Comparison of ENCODE assay signal across 1 cellular context in genomic region chr9:113632776-113633590, GRCh38.
TF ChIP-seq lines count a peak whose summit lies in the region.

No MANE protein-coding gene starts in this region.

TF ChIP-seq in K562, 482 proteins besides CTCF, POLR2A, EP300 and RAD21 (continued from another document and continues in another):
- TF ChIP-seq, protein P1, sequence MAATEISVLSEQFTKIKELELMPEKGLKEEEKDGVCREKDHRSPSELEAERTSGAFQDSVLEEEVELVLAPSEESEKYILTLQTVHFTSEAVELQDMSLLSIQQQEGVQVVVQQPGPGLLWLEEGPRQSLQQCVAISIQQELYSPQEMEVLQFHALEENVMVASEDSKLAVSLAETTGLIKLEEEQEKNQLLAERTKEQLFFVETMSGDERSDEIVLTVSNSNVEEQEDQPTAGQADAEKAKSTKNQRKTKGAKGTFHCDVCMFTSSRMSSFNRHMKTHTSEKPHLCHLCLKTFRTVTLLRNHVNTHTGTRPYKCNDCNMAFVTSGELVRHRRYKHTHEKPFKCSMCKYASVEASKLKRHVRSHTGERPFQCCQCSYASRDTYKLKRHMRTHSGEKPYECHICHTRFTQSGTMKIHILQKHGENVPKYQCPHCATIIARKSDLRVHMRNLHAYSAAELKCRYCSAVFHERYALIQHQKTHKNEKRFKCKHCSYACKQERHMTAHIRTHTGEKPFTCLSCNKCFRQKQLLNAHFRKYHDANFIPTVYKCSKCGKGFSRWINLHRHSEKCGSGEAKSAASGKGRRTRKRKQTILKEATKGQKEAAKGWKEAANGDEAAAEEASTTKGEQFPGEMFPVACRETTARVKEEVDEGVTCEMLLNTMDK (IDR thresholded peaks at IDR 0.05; ENCODE audit: borderline replicate concordance, insufficient read depth, low read depth, low read length, poor library complexity, severe bottlenecking): no peak
- TF ChIP-seq MGA (IDR thresholded peaks at IDR 0.05): no peak
- TF ChIP-seq CEBPG (CRISPR knock-in tag; IDR thresholded peaks at IDR 0.05): no peak
- peak in 1 of 2 experiments; percentile 76; a peak in 2 of 4 replicates for TF ChIP-seq CEBPG (tag; conservative IDR thresholded peaks at IDR 0.05 in 1 of 2, IDR thresholded peaks at IDR 0.05 in 1 of 2)
- TF ChIP-seq FIP1L1 (IDR thresholded peaks at IDR 0.05; ENCODE audit: low read depth, low read length, poor library complexity, severe bottlenecking): no peak
- TF ChIP-seq HDAC2 (IDR thresholded peaks at IDR 0.05): no peak
- TF ChIP-seq ZFP36 (IDR thresholded peaks at IDR 0.05; ENCODE audit: low read depth, low read length, partially characterized antibody): no peak
- no peak for TF ChIP-seq MBD2 (IDR thresholded peaks at IDR 0.05; ENCODE audit: borderline replicate concordance, low read depth)
- TF ChIP-seq ZNF398 (CRISPR knock-in tag; IDR thresholded peaks at IDR 0.05): no peak
- no peak for TF ChIP-seq ZNF507 (tag; conservative IDR thresholded peaks at IDR 0.05)
- no peak for TF ChIP-seq HDAC1 (IDR thresholded peaks at IDR 0.05)
- TF ChIP-seq CLOCK (CRISPR knock-in tag; IDR thresholded peaks at IDR 0.05; ENCODE audit: borderline replicate concordance): no peak
- TF ChIP-seq FOXA3 (CRISPR knock-in tag; conservative IDR thresholded peaks at IDR 0.05 in 1 of 2, IDR thresholded peaks at IDR 0.05 in 1 of 2): no peak; a peak in 1 of 4 replicates
- no peak for TF ChIP-seq SMARCC2 (IDR thresholded peaks at IDR 0.05; ENCODE audit: low read depth)
- TF ChIP-seq U2AF2 (optimal IDR thresholded peaks at IDR 0.05; ENCODE audit: low read depth, low read length): no peak
- TF ChIP-seq MBD1 (CRISPR knock-in tag; IDR thresholded peaks at IDR 0.05): no peak
- no peak for TF ChIP-seq U2AF1 (optimal IDR thresholded peaks at IDR 0.05; ENCODE audit: low read depth, low read length)
- TF ChIP-seq, protein P2, sequence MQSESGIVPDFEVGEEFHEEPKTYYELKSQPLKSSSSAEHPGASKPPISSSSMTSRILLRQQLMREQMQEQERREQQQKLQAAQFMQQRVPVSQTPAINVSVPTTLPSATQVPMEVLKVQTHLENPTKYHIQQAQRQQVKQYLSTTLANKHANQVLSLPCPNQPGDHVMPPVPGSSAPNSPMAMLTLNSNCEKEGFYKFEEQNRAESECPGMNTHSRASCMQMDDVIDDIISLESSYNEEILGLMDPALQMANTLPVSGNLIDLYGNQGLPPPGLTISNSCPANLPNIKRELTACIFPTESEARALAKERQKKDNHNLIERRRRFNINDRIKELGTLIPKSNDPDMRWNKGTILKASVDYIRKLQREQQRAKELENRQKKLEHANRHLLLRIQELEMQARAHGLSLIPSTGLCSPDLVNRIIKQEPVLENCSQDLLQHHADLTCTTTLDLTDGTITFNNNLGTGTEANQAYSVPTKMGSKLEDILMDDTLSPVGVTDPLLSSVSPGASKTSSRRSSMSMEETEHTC (IDR thresholded peaks at IDR 0.05): no peak
- no peak for TF ChIP-seq ARHGAP35 (IDR thresholded peaks at IDR 0.05; ENCODE audit: partially characterized antibody)
- TF ChIP-seq, protein P3, sequence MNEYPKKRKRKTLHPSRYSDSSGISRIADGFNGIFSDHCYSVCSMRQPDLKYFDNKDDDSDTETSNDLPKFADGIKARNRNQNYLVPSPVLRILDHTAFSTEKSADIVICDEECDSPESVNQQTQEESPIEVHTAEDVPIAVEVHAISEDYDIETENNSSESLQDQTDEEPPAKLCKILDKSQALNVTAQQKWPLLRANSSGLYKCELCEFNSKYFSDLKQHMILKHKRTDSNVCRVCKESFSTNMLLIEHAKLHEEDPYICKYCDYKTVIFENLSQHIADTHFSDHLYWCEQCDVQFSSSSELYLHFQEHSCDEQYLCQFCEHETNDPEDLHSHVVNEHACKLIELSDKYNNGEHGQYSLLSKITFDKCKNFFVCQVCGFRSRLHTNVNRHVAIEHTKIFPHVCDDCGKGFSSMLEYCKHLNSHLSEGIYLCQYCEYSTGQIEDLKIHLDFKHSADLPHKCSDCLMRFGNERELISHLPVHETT (CRISPR knock-in tag; conservative IDR thresholded peaks at IDR 0.05 in 1 of 2, IDR thresholded peaks at IDR 0.05 in 1 of 2): no peak
- no peak for TF ChIP-seq MEF2A (IDR thresholded peaks at IDR 0.05; ENCODE audit: control insufficient read depth, low read depth, low read length)
- no peak for TF ChIP-seq CSDE1 (IDR thresholded peaks at IDR 0.05)
- no peak for TF ChIP-seq CREBBP (IDR thresholded peaks at IDR 0.05; ENCODE audit: low read depth, low read length)
- no peak for TF ChIP-seq NFE2 (IDR thresholded peaks at IDR 0.05; ENCODE audit: low read depth)
- TF ChIP-seq ATF3 (IDR thresholded peaks at IDR 0.05): peak; percentile 86
- no peak for TF ChIP-seq ATF3 (CRISPR knock-in tag; conservative IDR thresholded peaks at IDR 0.05)
- no peak for TF ChIP-seq XRCC4 (IDR thresholded peaks at IDR 0.05; ENCODE audit: extremely low read depth, insufficient read depth, insufficient read length)
